In genomic region chr15:82952156-82953081, GRCh38 we compare ENCODE assay signal across 8 cellular contexts. TPM values are rescaled to one million over a fixed set of nuclear protein-coding genes. Genes with fewer than 3 reads are reported as not detected.
DNase-seq lines count a peak whose midpoint lies in the region; ATAC-seq and TF ChIP-seq lines count a peak whose summit lies in the region.

Gene HOMER2 (minus strand): TSS chr15:82952720. CDS start chr15:82952535, 185 bp downstream.

- TF ChIP-seq POLR2A in right lobe of liver (IDR thresholded peaks at IDR 0.05): peak; percentile 60

- peak within 1 kb of the TSS; percentile 55 for H3K27ac ChIP-seq in RWPE1
- H3K27ac ChIP-seq in colonic mucosa: no peak within 1 kb of the TSS
- H3K27ac ChIP-seq in right lobe of liver: peak within 1 kb of the TSS in 2 of 3 donors; percentile 70 to 74
- H3K27ac ChIP-seq in subcutaneous abdominal adipose tissue (ENCODE audit: low read depth, low read length): no peak within 1 kb of the TSS

- H3K4me1 ChIP-seq in colonic mucosa (no peaks in the 10 kb centered on the region), right lobe of liver (peaks cover 0 to 12% (median 0%) of the 10 kb centered on the region in 4 donors), subcutaneous abdominal adipose tissue (ENCODE audit: control insufficient read depth in 5 of 5, insufficient read depth in 5 of 5, low read length in 5 of 5) (peaks cover 0 to 12% (median 9%) of the 10 kb centered on the region in 5 donors)

- H3K9me3 ChIP-seq in colonic mucosa (no peaks in the 10 kb centered on the region), right lobe of liver (no peaks in the 10 kb centered on the region), subcutaneous abdominal adipose tissue (ENCODE audit: control insufficient read depth in 5 of 5, low read length in 5 of 5) (no peaks in the 10 kb centered on the region)

- CTCF ChIA-PET in RWPE1 (lab: Yijun Ruan, JAX): interaction anchor here (0.8 to 1.0 kb wide), 2 partner anchors 9 to 58 kb away, joined by 3 to 4 read pairs; no protein-coding TSS in a partner anchor

- WGBS in right lobe of liver (ENCODE audit: insufficient coverage, low coverage, low lambda C conversion rate, missing lambda C conversion rate): under 1% methylated on average over 44 of the region's 119 CpGs

- ATAC-seq in GM21423 (IDR thresholded peaks at IDR 0.05; ENCODE audit: unreplicated experiment) (peak; percentile 41), right lobe of liver (peak; percentile 71 to 83 (median 76)), GM21528 (IDR thresholded peaks at IDR 0.05; ENCODE audit: low FRiP score, unreplicated experiment) (no peak), HG02588 (IDR thresholded peaks at IDR 0.05; ENCODE audit: unreplicated experiment) (no peak)

- peak within 1 kb of the TSS in 1 of 2 donors; percentile 56 for H3K9ac ChIP-seq in colonic mucosa (ENCODE audit: low read depth in 2 of 2, low read length in 2 of 2)
- peak within 1 kb of the TSS in 2 of 5 donors; percentile 10 to 33 for H3K9ac ChIP-seq in subcutaneous abdominal adipose tissue (ENCODE audit: low read length in 5 of 5)

- H3K27me3 ChIP-seq in colonic mucosa: peaks cover 9% of the 10 kb centered on the region
- no peaks in the 10 kb centered on the region for H3K27me3 ChIP-seq in right lobe of liver
- H3K27me3 ChIP-seq in subcutaneous abdominal adipose tissue (ENCODE audit: control insufficient read depth in 5 of 5, insufficient read depth in 4 of 5, low read length in 5 of 5): peaks cover 0 to 13% (median 2%) of the 10 kb centered on the region in 5 donors

- DNase-seq in AG09309 (ENCODE audit: low read depth) (no peak), RWPE1 (ENCODE audit: low spot score) (peak; percentile 42), colonic mucosa (no peak), right lobe of liver (peak; percentile 60 to 76 (median 67))

- no peak for TF ChIP-seq CTCF in AG09309 (IDR thresholded peaks at IDR 0.05; ENCODE audit: control insufficient read depth, insufficient read depth, low read depth, low read length, missing control alignments)
- TF ChIP-seq CTCF in RWPE1 (conservative IDR thresholded peaks at IDR 0.05; ENCODE audit: low read depth): no peak
- TF ChIP-seq CTCF in colonic mucosa (IDR thresholded peaks at IDR 0.05): no peak
- TF ChIP-seq CTCF in right lobe of liver (IDR thresholded peaks at IDR 0.05): peak in 2 of 4 donors; percentile 9 to 27

- intact Hi-C loops in colonic mucosa (cut with DNase I): no loop called here
- intact Hi-C loops in right lobe of liver (cut with DNase I): no loop called here

- H3K36me3 ChIP-seq in colonic mucosa (no peaks in the 10 kb centered on the region), right lobe of liver (no peaks in the 10 kb centered on the region), subcutaneous abdominal adipose tissue (ENCODE audit: control insufficient read depth in 5 of 5, insufficient read depth in 5 of 5, low read length in 5 of 5) (no peaks in the 10 kb centered on the region)

- H3K4me3 ChIP-seq in AG09309 (ENCODE audit: control insufficient read depth, low read depth, low read length): peak within 1 kb of the TSS; percentile 38
- H3K4me3 ChIP-seq in colonic mucosa: peak within 1 kb of the TSS; percentile 34
- peak within 1 kb of the TSS; percentile 59 to 67 (median 62) for H3K4me3 ChIP-seq in right lobe of liver
- peak within 1 kb of the TSS; percentile 22 to 65 (median 48) for H3K4me3 ChIP-seq in subcutaneous abdominal adipose tissue (ENCODE audit: low read depth in 1 of 5, low read length in 5 of 5)

- POLR2A ChIA-PET in RWPE1 (lab: Yijun Ruan, JAX; ENCODE audit: low non-redundant PET): no interaction called here

RNA-seq across cellular contexts. Expression of gene HOMER2, which starts in this region (rescaled TPM):
- total RNA-seq in colonic mucosa (1 to 10 TPM; 2.4 to 3.1 TPM), right lobe of liver (10 to 100 TPM; 16.8 to 66.2 (median 60.7) TPM)

Comparison
In these comparisons a context has a peak if more than half of its experiments do, and no peak if none do; other contexts are left out.
1. RNA of gene HOMER2 (total RNA-seq): 16.8 to 66.2 TPM in right lobe of liver; 2.4 to 3.1 TPM in colonic mucosa; every median in the first group is over 4 times any median in the second.
2. DNase-seq: peak in RWPE1 (single experiment) and right lobe of liver (3 of 3); none in AG09309 (single experiment) and colonic mucosa (single experiment).
3. ATAC-seq: peak in GM21423 (single experiment) and right lobe of liver (4 of 4); none in GM21528 (single experiment) and HG02588 (single experiment).
4. H3K27ac ChIP-seq: peak in RWPE1 (single experiment) and right lobe of liver (2 of 3); none in colonic mucosa (single experiment) and subcutaneous abdominal adipose tissue (single experiment).
5. Peak in every context shown above with its lines, with median percentiles within 50 percentile points of each other: H3K4me3 ChIP-seq.